Comparison of ENCODE assay signal across 29 cellular contexts in the genomic region with DNA sequence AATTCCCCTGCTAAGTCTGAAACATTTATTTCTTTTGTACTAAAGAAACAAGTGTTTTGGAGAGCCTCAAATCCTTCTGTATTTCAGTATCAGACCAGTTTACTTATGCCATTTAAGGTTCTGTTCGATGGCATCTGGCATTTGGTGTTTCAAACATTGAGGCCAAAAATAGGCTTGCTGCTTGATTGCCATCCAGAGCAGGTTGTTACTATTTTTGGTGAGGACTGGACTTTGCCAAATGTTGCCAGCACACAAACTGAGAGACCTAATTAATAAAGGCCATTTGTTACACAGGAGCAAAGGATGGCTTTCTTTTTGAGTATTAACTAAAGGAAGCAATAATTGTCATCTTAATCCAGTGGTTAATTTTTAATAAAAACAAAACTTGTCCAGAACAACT. TPM values are rescaled to one million over a fixed set of nuclear protein-coding genes. Genes with fewer than 3 reads are reported as not detected.
DNase-seq lines count a peak whose midpoint lies in the region; TF ChIP-seq lines count a peak whose summit lies in the region.
"Had no signal": no experiment of that assay in that cellular context is flagged by ENCODE, and none has a peak within 500 bp of the region (broad histone marks: within the 10 kb centered on the region; RNA-seq: fewer than 3 reads in every experiment).

No MANE protein-coding gene starts in this region.

- no peaks in the 10 kb centered on the region for H3K27me3 ChIP-seq in tibial artery
- H3K27me3 ChIP-seq: brain microvascular endothelial cell, colonic mucosa, upper lobe of right lung had no signal

- H3K27ac ChIP-seq in coronary artery (peak overlapping the region; percentile 48 to 84), tibial artery (peak overlapping the region; percentile 65 to 78)
- H3K27ac ChIP-seq: brain microvascular endothelial cell, colonic mucosa, PC-9, upper lobe of right lung, WERI-Rb-1 had no signal

- no peaks in the 10 kb centered on the region for H3K9me3 ChIP-seq in tibial artery
- H3K9me3 ChIP-seq: colonic mucosa, upper lobe of right lung had no signal

- no peak overlapping the region for H3K4me3 ChIP-seq in coronary artery
- H3K4me3 ChIP-seq in tibial artery, result no peak overlapping the region
- H3K4me3 ChIP-seq: colonic mucosa, PC-9, upper lobe of right lung had no signal

- intact Hi-C loops in tibial artery (cut with DNase I; ENCODE audit: low total_unique reads), result loop anchor here (10.0 kb wide), 1 partner anchor 51 kb away; the partner anchor contains the start of gene PLEKHO1

- DNase-seq in NCI-H446 (lab: John Stamatoyannopoulos, UW) (peak; percentile 2 to 69), coronary artery (ENCODE audit: low spot score) (no peak), myocyte (ENCODE audit: low read depth) (peak; percentile 84), tibial artery (no peak), NCI-H1092 (lab: John Stamatoyannopoulos, UW) (no peak), SIG-M5 treated with dmso at 0.1 percent for 504 hours (lab: John Stamatoyannopoulos, UW; ENCODE audit: unreplicated experiment) (no peak)
- DNase-seq in effector CD4-positive, alpha-beta T cell, result no peak
- DNase-seq: activated CD4-positive, alpha-beta T cell treated with anti-CD3 and anti-CD28 coated beads, Interleukin-2, amount 10 ng/mL, durations not matched to agents 24 days and 14 days; activated naive CD4-positive, alpha-beta T cell; activated T-cell treated with anti-CD3 and anti-CD28 coated beads, Interleukin-2, amount 50 U/mL, for 48 hours; brain microvascular endothelial cell; Calu3; colonic mucosa; hypothalamus; immature natural killer cell; Karpas-422; mesendoderm; naive thymus-derived CD8-positive, alpha-beta T cell; NCI-H146; NCI-H2171; NCI-H526; NK-92 treated with Interleukin-12 subunit alpha and Interleukin-12 subunit beta, amount 100 ng/mL, for 24 hours; PC-9; retina; SHP77; stimulated activated CD4-positive, alpha-beta T cell treated with anti-CD3 and anti-CD28 coated beads, Interleukin-4, amount 100 ng/mL, for 1 hour; T1000; upper lobe of right lung; WERI-Rb-1 had no signal

- H3K36me3 ChIP-seq in tibial artery, result peaks cover 28 to 45% (median 37%) of the 10 kb centered on the region in 3 donors
- H3K36me3 ChIP-seq: colonic mucosa had no signal

- H3K4me1 ChIP-seq in tibial artery, result peaks cover 0 to 24% (median 6%) of the 10 kb centered on the region in 4 donors
- H3K4me1 ChIP-seq: colonic mucosa, upper lobe of right lung had no signal

- TF ChIP-seq CTCF in coronary artery (IDR thresholded peaks at IDR 0.05) (no peak), tibial artery (IDR thresholded peaks at IDR 0.05) (no peak)

RNA-seq across cellular contexts. Expression of gene VPS45, which starts 26.2 kb away (rescaled TPM):
- total RNA-seq in myocyte, result 49.4 and 64.1 TPM in 2 replicates
- 25.6 TPM for polyA plus RNA-seq in myocyte (2012)

RNA-seq across cellular contexts. Expression of gene PLEKHO1, which starts 55.9 kb away (rescaled TPM):
- total RNA-seq in myocyte, result 71.9 and 105 TPM in 2 replicates
- polyA plus RNA-seq in myocyte (2012), result 63.4 TPM

Comparison
In these comparisons a context has a peak if more than half of its experiments do, and no peak if none do; other contexts are left out.
1. DNase-seq: peak in NCI-H446 (2 of 2) and myocyte (single experiment); none in coronary artery (single experiment), tibial artery (0 of 2), NCI-H1092 (single experiment), effector CD4-positive, alpha-beta T cell (single experiment) and SIG-M5 treated with dmso at 0.1 percent for 504 hours (single experiment).